Comparison of ENCODE assay signal across 1 cellular context in genomic region chr10:132412316-132413192, GRCh38.
TF ChIP-seq lines count a peak whose summit lies in the region.

No MANE protein-coding gene starts in this region.

TF ChIP-seq in GM12878, 131 proteins besides CTCF, POLR2A, EP300 and RAD21:
- TF ChIP-seq TCF3 (IDR thresholded peaks at IDR 0.05; ENCODE audit: borderline replicate concordance, insufficient read depth, low read depth, low read length) (0 out of 2 replicates have a peak, but pooled peaks have one; percentile 29), TAF1 (IDR thresholded peaks at IDR 0.05; ENCODE audit: borderline replicate concordance, low read depth, low read length) (no peak), CBFB (IDR thresholded peaks at IDR 0.05; ENCODE audit: low read depth) (no peak), BCL3 (IDR thresholded peaks at IDR 0.05; ENCODE audit: borderline replicate concordance, insufficient read depth, low read depth, low read length, poor library complexity, severe bottlenecking) (peak; percentile 87), FOXK2 (IDR thresholded peaks at IDR 0.05) (no peak), ZNF207 (IDR thresholded peaks at IDR 0.05; ENCODE audit: borderline replicate concordance) (no peak), BRCA1 (IDR thresholded peaks at IDR 0.05; ENCODE audit: low read depth, low read length) (no peak), RELA (IDR thresholded peaks at IDR 0.05; ENCODE audit: borderline replicate concordance, partially characterized antibody) (no peak), USF1 (IDR thresholded peaks at IDR 0.05; ENCODE audit: borderline replicate concordance, extremely low read length, insufficient read depth, low read depth, low read length) (no peak)
- TF ChIP-seq, protein P1, sequence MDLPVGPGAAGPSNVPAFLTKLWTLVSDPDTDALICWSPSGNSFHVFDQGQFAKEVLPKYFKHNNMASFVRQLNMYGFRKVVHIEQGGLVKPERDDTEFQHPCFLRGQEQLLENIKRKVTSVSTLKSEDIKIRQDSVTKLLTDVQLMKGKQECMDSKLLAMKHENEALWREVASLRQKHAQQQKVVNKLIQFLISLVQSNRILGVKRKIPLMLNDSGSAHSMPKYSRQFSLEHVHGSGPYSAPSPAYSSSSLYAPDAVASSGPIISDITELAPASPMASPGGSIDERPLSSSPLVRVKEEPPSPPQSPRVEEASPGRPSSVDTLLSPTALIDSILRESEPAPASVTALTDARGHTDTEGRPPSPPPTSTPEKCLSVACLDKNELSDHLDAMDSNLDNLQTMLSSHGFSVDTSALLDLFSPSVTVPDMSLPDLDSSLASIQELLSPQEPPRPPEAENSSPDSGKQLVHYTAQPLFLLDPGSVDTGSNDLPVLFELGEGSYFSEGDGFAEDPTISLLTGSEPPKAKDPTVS (IDR thresholded peaks at IDR 0.05; ENCODE audit: low read depth, low read length), result no peak
- TF ChIP-seq, protein P2, sequence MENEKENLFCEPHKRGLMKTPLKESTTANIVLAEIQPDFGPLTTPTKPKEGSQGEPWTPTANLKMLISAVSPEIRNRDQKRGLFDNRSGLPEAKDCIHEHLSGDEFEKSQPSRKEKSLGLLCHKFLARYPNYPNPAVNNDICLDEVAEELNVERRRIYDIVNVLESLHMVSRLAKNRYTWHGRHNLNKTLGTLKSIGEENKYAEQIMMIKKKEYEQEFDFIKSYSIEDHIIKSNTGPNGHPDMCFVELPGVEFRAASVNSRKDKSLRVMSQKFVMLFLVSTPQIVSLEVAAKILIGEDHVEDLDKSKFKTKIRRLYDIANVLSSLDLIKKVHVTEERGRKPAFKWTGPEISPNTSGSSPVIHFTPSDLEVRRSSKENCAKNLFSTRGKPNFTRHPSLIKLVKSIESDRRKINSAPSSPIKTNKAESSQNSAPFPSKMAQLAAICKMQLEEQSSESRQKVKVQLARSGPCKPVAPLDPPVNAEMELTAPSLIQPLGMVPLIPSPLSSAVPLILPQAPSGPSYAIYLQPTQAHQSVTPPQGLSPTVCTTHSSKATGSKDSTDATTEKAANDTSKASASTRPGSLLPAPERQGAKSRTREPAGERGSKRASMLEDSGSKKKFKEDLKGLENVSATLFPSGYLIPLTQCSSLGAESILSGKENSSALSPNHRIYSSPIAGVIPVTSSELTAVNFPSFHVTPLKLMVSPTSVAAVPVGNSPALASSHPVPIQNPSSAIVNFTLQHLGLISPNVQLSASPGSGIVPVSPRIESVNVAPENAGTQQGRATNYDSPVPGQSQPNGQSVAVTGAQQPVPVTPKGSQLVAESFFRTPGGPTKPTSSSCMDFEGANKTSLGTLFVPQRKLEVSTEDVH (IDR thresholded peaks at IDR 0.05; ENCODE audit: low read depth, partially characterized antibody), result no peak
